ENCODE assay signal across 1 cellular context in genomic region chr19:10295847-10296591, GRCh38.
TF ChIP-seq lines count a peak whose summit lies in the region.

No MANE protein-coding gene starts in this region.

TF ChIP-seq in HepG2, 621 proteins besides CTCF, POLR2A, EP300 and RAD21 (continued from another document and continues in another):
- TF ChIP-seq DMTF1 (CRISPR knock-in tag; IDR thresholded peaks at IDR 0.05): no peak
- TF ChIP-seq ZMAT5 (CRISPR knock-in tag; IDR thresholded peaks at IDR 0.05; ENCODE audit: borderline replicate concordance, low read depth): no peak
- TF ChIP-seq RFX5 (IDR thresholded peaks at IDR 0.05; ENCODE audit: low read depth, low read length): no peak
- no peak for TF ChIP-seq THRA (CRISPR knock-in tag; IDR thresholded peaks at IDR 0.05; ENCODE audit: borderline replicate concordance)
- TF ChIP-seq ZNF235 (CRISPR knock-in tag; IDR thresholded peaks at IDR 0.05; ENCODE audit: borderline replicate concordance): no peak
- no peak for TF ChIP-seq JUN (CRISPR knock-in tag; IDR thresholded peaks at IDR 0.05)
- TF ChIP-seq ATM (IDR thresholded peaks at IDR 0.05; ENCODE audit: borderline replicate concordance): no peak
- TF ChIP-seq ZNF335 (CRISPR knock-in tag; IDR thresholded peaks at IDR 0.05): no peak
- no peak for TF ChIP-seq ZBTB33 (CRISPR knock-in tag; IDR thresholded peaks at IDR 0.05)
- no peak for TF ChIP-seq STAT6 (CRISPR knock-in tag; IDR thresholded peaks at IDR 0.05; ENCODE audit: borderline replicate concordance)
- TF ChIP-seq ZFP1 (CRISPR knock-in tag; IDR thresholded peaks at IDR 0.05): no peak
- TF ChIP-seq SYNCRIP (IDR thresholded peaks at IDR 0.05; ENCODE audit: insufficient read depth, low read depth, low read length): no peak
- TF ChIP-seq CEBPZ (IDR thresholded peaks at IDR 0.05; ENCODE audit: low read length): no peak
- no peak for TF ChIP-seq DNMT3B (CRISPR knock-in tag; conservative IDR thresholded peaks at IDR 0.05)
- TF ChIP-seq ZNF20 (CRISPR knock-in tag; IDR thresholded peaks at IDR 0.05): no peak
- no peak for TF ChIP-seq NFIC (IDR thresholded peaks at IDR 0.05; ENCODE audit: low read length)
- no peak for TF ChIP-seq ZNF883 (CRISPR knock-in tag; IDR thresholded peaks at IDR 0.05; ENCODE audit: not compliant biosample characterization)
- no peak for TF ChIP-seq ZBTB39 (CRISPR knock-in tag; IDR thresholded peaks at IDR 0.05)
- TF ChIP-seq SNAPC5 (CRISPR knock-in tag; IDR thresholded peaks at IDR 0.05; ENCODE audit: borderline replicate concordance): peak; percentile 24; the same call in 1 of the 2 replicates
- no peak for TF ChIP-seq SMAD1 (CRISPR knock-in tag; IDR thresholded peaks at IDR 0.05; ENCODE audit: borderline replicate concordance, low read depth)
- no peak for TF ChIP-seq RERE (CRISPR knock-in tag; IDR thresholded peaks at IDR 0.05; ENCODE audit: low read depth)
- no peak for TF ChIP-seq TFDP2 (CRISPR knock-in tag; IDR thresholded peaks at IDR 0.05)
- no peak for TF ChIP-seq ZNF83 (CRISPR knock-in tag; IDR thresholded peaks at IDR 0.05; ENCODE audit: borderline replicate concordance)
- no peak for TF ChIP-seq ZNF878 (CRISPR knock-in tag; IDR thresholded peaks at IDR 0.05)
- no peak for TF ChIP-seq ZNF234 (CRISPR knock-in tag; conservative IDR thresholded peaks at IDR 0.05)
- no peak for TF ChIP-seq KLF9 (CRISPR knock-in tag; IDR thresholded peaks at IDR 0.05; ENCODE audit: low read depth)
- TF ChIP-seq ZNF503 (CRISPR knock-in tag; IDR thresholded peaks at IDR 0.05): no peak
- no peak for TF ChIP-seq PLRG1 (conservative IDR thresholded peaks at IDR 0.05)
- TF ChIP-seq ZNF572 (CRISPR knock-in tag; IDR thresholded peaks at IDR 0.05): no peak
- TF ChIP-seq PHB2 (IDR thresholded peaks at IDR 0.05; ENCODE audit: partially characterized antibody): no peak
- TF ChIP-seq ZNF777 (CRISPR knock-in tag; IDR thresholded peaks at IDR 0.05): peak; percentile 28; the same call in 1 of the 2 replicates
